ENCODE assay signal across 1 cellular context in genomic region chr19:1402411-1403070, GRCh38.
A peak's percentile ranks its signal among the peaks of the same experiment; 100 is the strongest.
TF ChIP-seq lines count a peak whose summit lies in the region.

No MANE protein-coding gene starts in this region.

TF ChIP-seq in HepG2, 621 proteins besides CTCF, POLR2A, EP300 and RAD21 (continued from another document and continues in another):
- TF ChIP-seq RAD51 (IDR thresholded peaks at IDR 0.05; ENCODE audit: borderline replicate concordance) (no peak), PAX8 (CRISPR knock-in tag; IDR thresholded peaks at IDR 0.05; ENCODE audit: borderline replicate concordance) (no peak), ZFX (CRISPR knock-in tag; IDR thresholded peaks at IDR 0.05; ENCODE audit: low read depth) (peak; percentile 40; the same call in 1 of the 2 replicates), ZNF784 (CRISPR knock-in tag; IDR thresholded peaks at IDR 0.05; ENCODE audit: borderline replicate concordance) (peak; percentile 52; the same call in 1 of the 2 replicates), ZNF460 (CRISPR knock-in tag; IDR thresholded peaks at IDR 0.05; ENCODE audit: borderline replicate concordance) (no peak), ZFP36L1 (CRISPR knock-in tag; IDR thresholded peaks at IDR 0.05) (no peak), ZNF792 (CRISPR knock-in tag; IDR thresholded peaks at IDR 0.05) (no peak), DBP (CRISPR knock-in tag; IDR thresholded peaks at IDR 0.05; ENCODE audit: not compliant biosample characterization) (no peak), CENPX (CRISPR knock-in tag; IDR thresholded peaks at IDR 0.05) (no peak), ZNF383 (CRISPR knock-in tag; IDR thresholded peaks at IDR 0.05; ENCODE audit: borderline replicate concordance) (no peak), RBM39 (IDR thresholded peaks at IDR 0.05; ENCODE audit: low read depth, low read length, poor library complexity, severe bottlenecking) (peak; percentile 50), ZNF652 (CRISPR knock-in tag; IDR thresholded peaks at IDR 0.05; ENCODE audit: borderline replicate concordance, low read depth) (0 out of 2 replicates have a peak, but pooled peaks have one; percentile 20), MAFG (CRISPR knock-in tag; IDR thresholded peaks at IDR 0.05) (no peak), ZNF547 (CRISPR knock-in tag; IDR thresholded peaks at IDR 0.05) (no peak), TBX3 (IDR thresholded peaks at IDR 0.05; ENCODE audit: borderline replicate concordance) (no peak), PHB2 (IDR thresholded peaks at IDR 0.05; ENCODE audit: partially characterized antibody) (no peak), CEBPB (IDR thresholded peaks at IDR 0.05; ENCODE audit: borderline replicate concordance, low read depth, low read length) (no peak), ZNF44 (CRISPR knock-in tag; IDR thresholded peaks at IDR 0.05) (no peak), ZMAT3 (CRISPR knock-in tag; conservative IDR thresholded peaks at IDR 0.05) (no peak), DPF2 (CRISPR knock-in tag; IDR thresholded peaks at IDR 0.05; ENCODE audit: borderline replicate concordance, low read depth) (no peak), ZNF337 (CRISPR knock-in tag; IDR thresholded peaks at IDR 0.05; ENCODE audit: borderline replicate concordance, low read depth) (no peak), ZSCAN20 (CRISPR knock-in tag; IDR thresholded peaks at IDR 0.05; ENCODE audit: borderline replicate concordance) (no peak), ZNF580 (CRISPR knock-in tag; IDR thresholded peaks at IDR 0.05; ENCODE audit: borderline replicate concordance, low read depth) (no peak), ZBTB20 (CRISPR knock-in tag; IDR thresholded peaks at IDR 0.05; ENCODE audit: borderline replicate concordance, low read depth) (0 out of 2 replicates have a peak, but pooled peaks have one; percentile 51), CEBPZ (IDR thresholded peaks at IDR 0.05; ENCODE audit: low read length) (no peak), FOXA1 (IDR thresholded peaks at IDR 0.05) (no peak), FOXA1 (CRISPR knock-in tag; IDR thresholded peaks at IDR 0.05) (no peak), NFATC3 (CRISPR knock-in tag; IDR thresholded peaks at IDR 0.05) (no peak), MXI1 (IDR thresholded peaks at IDR 0.05; ENCODE audit: borderline replicate concordance, low read depth, low read length) (0 out of 3 replicates have a peak, but pooled peaks have one; percentile 2), MIER2 (CRISPR knock-in tag; IDR thresholded peaks at IDR 0.05) (no peak), ZNF639 (CRISPR knock-in tag; conservative IDR thresholded peaks at IDR 0.05) (no peak), NR1H2 (CRISPR knock-in tag; IDR thresholded peaks at IDR 0.05; ENCODE audit: borderline replicate concordance, low read depth) (no peak), REL (CRISPR knock-in tag; conservative IDR thresholded peaks at IDR 0.05) (no peak), PBX3 (CRISPR knock-in tag; IDR thresholded peaks at IDR 0.05; ENCODE audit: borderline replicate concordance) (no peak), ZNF724P (CRISPR knock-in tag; IDR thresholded peaks at IDR 0.05; ENCODE audit: borderline replicate concordance) (no peak), MED8 (CRISPR knock-in tag; IDR thresholded peaks at IDR 0.05; ENCODE audit: insufficient replicate concordance) (no peak), MNT (IDR thresholded peaks at IDR 0.05) (no peak; the same call in 1 of the 2 replicates), BCLAF1 (IDR thresholded peaks at IDR 0.05) (no peak), SP140L (CRISPR knock-in tag; IDR thresholded peaks at IDR 0.05; ENCODE audit: borderline replicate concordance) (no peak)
- TF ChIP-seq, protein P1, sequence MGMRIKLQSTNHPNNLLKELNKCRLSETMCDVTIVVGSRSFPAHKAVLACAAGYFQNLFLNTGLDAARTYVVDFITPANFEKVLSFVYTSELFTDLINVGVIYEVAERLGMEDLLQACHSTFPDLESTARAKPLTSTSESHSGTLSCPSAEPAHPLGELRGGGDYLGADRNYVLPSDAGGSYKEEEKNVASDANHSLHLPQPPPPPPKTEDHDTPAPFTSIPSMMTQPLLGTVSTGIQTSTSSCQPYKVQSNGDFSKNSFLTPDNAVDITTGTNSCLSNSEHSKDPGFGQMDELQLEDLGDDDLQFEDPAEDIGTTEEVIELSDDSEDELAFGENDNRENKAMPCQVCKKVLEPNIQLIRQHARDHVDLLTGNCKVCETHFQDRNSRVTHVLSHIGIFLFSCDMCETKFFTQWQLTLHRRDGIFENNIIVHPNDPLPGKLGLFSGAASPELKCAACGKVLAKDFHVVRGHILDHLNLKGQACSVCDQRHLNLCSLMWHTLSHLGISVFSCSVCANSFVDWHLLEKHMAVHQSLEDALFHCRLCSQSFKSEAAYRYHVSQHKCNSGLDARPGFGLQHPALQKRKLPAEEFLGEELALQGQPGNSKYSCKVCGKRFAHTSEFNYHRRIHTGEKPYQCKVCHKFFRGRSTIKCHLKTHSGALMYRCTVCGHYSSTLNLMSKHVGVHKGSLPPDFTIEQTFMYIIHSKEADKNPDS (CRISPR knock-in tag; IDR thresholded peaks at IDR 0.05): no peak
- TF ChIP-seq, protein P2, sequence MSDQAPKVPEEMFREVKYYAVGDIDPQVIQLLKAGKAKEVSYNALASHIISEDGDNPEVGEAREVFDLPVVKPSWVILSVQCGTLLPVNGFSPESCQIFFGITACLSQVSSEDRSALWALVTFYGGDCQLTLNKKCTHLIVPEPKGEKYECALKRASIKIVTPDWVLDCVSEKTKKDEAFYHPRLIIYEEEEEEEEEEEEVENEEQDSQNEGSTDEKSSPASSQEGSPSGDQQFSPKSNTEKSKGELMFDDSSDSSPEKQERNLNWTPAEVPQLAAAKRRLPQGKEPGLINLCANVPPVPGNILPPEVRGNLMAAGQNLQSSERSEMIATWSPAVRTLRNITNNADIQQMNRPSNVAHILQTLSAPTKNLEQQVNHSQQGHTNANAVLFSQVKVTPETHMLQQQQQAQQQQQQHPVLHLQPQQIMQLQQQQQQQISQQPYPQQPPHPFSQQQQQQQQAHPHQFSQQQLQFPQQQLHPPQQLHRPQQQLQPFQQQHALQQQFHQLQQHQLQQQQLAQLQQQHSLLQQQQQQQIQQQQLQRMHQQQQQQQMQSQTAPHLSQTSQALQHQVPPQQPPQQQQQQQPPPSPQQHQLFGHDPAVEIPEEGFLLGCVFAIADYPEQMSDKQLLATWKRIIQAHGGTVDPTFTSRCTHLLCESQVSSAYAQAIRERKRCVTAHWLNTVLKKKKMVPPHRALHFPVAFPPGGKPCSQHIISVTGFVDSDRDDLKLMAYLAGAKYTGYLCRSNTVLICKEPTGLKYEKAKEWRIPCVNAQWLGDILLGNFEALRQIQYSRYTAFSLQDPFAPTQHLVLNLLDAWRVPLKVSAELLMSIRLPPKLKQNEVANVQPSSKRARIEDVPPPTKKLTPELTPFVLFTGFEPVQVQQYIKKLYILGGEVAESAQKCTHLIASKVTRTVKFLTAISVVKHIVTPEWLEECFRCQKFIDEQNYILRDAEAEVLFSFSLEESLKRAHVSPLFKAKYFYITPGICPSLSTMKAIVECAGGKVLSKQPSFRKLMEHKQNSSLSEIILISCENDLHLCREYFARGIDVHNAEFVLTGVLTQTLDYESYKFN (CRISPR knock-in tag; conservative IDR thresholded peaks at IDR 0.05): no peak
- TF ChIP-seq, protein P3, sequence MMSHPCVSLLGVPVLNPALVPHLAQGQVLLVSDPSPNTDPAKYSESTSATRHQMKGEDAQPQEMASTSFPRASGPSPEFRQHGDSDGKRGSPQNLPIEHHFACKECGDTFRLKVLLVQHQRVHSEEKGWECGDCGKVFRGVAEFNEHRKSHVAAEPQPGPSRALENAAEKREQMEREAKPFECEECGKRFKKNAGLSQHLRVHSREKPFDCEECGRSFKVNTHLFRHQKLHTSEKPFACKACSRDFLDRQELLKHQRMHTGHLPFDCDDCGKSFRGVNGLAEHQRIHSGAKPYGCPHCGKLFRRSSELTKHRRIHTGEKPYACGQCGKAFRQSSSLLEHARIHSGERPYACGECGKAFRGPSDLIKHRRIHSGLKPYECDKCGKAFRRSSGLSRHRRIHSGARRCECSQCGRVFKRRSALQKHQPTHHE (CRISPR knock-in tag; IDR thresholded peaks at IDR 0.05; ENCODE audit: borderline replicate concordance): no peak
